ENCODE assay signal across 23 cellular contexts in the genomic region with DNA sequence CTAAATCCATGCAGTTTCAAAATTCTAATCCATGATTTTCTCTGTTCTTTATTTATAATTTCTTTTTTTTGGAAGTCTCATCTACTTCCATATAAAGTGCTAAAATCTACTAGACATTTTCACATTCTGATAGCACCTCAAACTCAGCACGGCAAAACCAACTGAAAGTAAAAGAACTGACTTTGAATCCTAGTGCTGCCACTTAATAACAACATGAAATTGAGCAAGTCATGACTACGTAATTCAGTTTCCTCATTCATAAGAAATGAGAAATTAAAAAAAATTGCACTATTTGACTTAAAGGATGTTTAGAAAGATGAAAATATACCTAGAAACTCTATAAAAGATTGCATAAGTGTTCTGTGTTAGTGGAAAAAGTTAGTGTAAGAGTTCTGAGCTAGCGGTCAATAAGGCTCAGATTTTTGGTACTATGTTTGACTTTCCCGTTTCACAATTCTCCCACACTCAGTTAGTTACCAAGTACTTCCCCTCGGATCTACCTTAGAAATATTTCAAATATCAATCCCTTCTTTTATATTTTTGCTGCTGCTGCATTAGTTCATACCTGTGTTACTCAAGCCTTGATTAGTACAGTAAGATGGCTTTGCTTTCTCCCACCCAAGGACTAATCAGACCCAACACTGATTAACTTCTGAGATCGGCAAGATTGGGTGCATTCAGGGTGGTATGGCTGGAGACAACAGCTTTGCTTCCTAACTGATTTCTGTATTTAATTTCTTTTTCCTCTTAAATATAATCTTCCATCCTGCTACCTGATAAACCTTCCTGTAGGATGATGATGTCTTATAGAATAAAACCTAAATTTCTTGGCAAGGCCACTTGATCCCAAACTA. TPM values are rescaled to one million over a fixed set of nuclear protein-coding genes. Genes with fewer than 3 reads are reported as not detected.
DNase-seq lines count a peak whose midpoint lies in the region; ATAC-seq, FAIRE-seq and TF ChIP-seq lines count a peak whose summit lies in the region.
"Had no signal": no experiment of that assay in that cellular context is flagged by ENCODE, and none has a peak within 500 bp of the region (broad histone marks: within the 10 kb centered on the region; RNA-seq: fewer than 3 reads in every experiment).

No MANE protein-coding gene starts in this region.

- intact Hi-C loops in kidney (cut with DNase I), result no loop called here

- peaks cover 0 to 47% (median 10%) of the 10 kb centered on the region in 3 donors for H3K36me3 Mint-ChIP-seq in CD8-positive, alpha-beta memory T cell
- H3K36me3 Mint-ChIP-seq in WTC11 (peaks cover 18% of the 10 kb centered on the region), memory B cell (peaks cover 24% of the 10 kb centered on the region)

- no peak for TF ChIP-seq CTCF in WTC11 (IDR thresholded peaks at IDR 0.05)
- TF ChIP-seq CTCF in kidney (IDR thresholded peaks at IDR 0.05; ENCODE audit: borderline replicate concordance, extremely low read depth, insufficient read depth), result no peak

- H3K4me1 ChIP-seq in CD8-positive, alpha-beta memory T cell (ENCODE audit: insufficient read depth, low read length), result no peaks in the 10 kb centered on the region
- no peaks in the 10 kb centered on the region for H3K4me1 ChIP-seq in kidney (ENCODE audit: control insufficient read depth in 1 of 2, insufficient read depth in 1 of 2, low read depth in 1 of 2, low read length in 2 of 2)
- H3K4me1 ChIP-seq: BLaER1, suprapubic skin, uterus had no signal

- no peaks in the 10 kb centered on the region for H3K27me3 ChIP-seq in CD8-positive, alpha-beta memory T cell (ENCODE audit: insufficient read depth, low read length, poor library complexity, severe bottlenecking)
- H3K27me3 ChIP-seq: BLaER1, suprapubic skin, uterus had no signal

- FAIRE-seq in kidney (lab: Jason Lieb, UNC), result no peak

- H3K4me3 Mint-ChIP-seq in CD8-positive, alpha-beta memory T cell, result no peak overlapping the region
- H3K4me3 Mint-ChIP-seq in WTC11 (no peak overlapping the region), memory B cell (no peak overlapping the region)
- H3K4me3 Mint-ChIP-seq: activated CD4-positive, alpha-beta T cell treated with anti-CD3 and anti-CD28 coated beads, Interleukin-2, amount 10 ng/mL, durations not matched to agents 7 days and 5 days had no signal

- no peaks in the 10 kb centered on the region for H3K9me3 ChIP-seq in CD8-positive, alpha-beta memory T cell (ENCODE audit: low read length)
- H3K9me3 ChIP-seq in kidney (ENCODE audit: control insufficient read depth in 1 of 2, low read length in 2 of 2), result no peaks in the 10 kb centered on the region
- H3K9me3 ChIP-seq: BLaER1, SK-N-SH, suprapubic skin, uterus had no signal

- peak; percentile 56 to 63 for DNase-seq in AML-193 (lab: John Stamatoyannopoulos, UW)
- no peak for DNase-seq in CD8-positive, alpha-beta memory T cell
- DNase-seq in WTC11 (ENCODE audit: low spot score), result no peak
- no peak for DNase-seq in memory B cell (ENCODE audit: low spot score in 2 of 2)
- no peak for DNase-seq in kidney
- DNase-seq in occipital lobe (lab: John Stamatoyannopoulos, UW), result no peak
- DNase-seq in NCI-H524 treated with DMSO at 0.1 percent for 48 hours (lab: John Stamatoyannopoulos, UW), result no peak
- DNase-seq: ACHN; activated CD4-positive, alpha-beta T cell treated with anti-CD3 and anti-CD28 coated beads, Interleukin-2, amount 10 ng/mL, durations not matched to agents 7 days and 5 days; cerebellar nuclear complex; NCI-H1048; NCI-H1694 treated with DMSO at 0.1 percent for 48 hours; NCI-H2171; retina; SK-N-SH; T-helper 2 cell; uterus had no signal

- peak overlapping the region in 5 of 8 donors; percentile 0 to 35 (median 6) for H3K27ac Mint-ChIP-seq in CD8-positive, alpha-beta memory T cell
- H3K27ac Mint-ChIP-seq in WTC11, result peak overlapping the region; percentile 24; the same call in 1 of the 2 replicates
- H3K27ac Mint-ChIP-seq in memory B cell, result peak overlapping the region; percentile 58
- H3K27ac Mint-ChIP-seq: activated CD4-positive, alpha-beta T cell treated with anti-CD3 and anti-CD28 coated beads, Interleukin-2, amount 10 ng/mL, durations not matched to agents 7 days and 5 days had no signal

- H3K9me3 Mint-ChIP-seq in CD8-positive, alpha-beta memory T cell, result no peaks in the 10 kb centered on the region
- H3K9me3 Mint-ChIP-seq in WTC11 (no peaks in the 10 kb centered on the region), memory B cell (no peaks in the 10 kb centered on the region)
- H3K9me3 Mint-ChIP-seq: activated CD4-positive, alpha-beta T cell treated with anti-CD3 and anti-CD28 coated beads, Interleukin-2, amount 10 ng/mL, durations not matched to agents 7 days and 5 days; activated naive CD4-positive, alpha-beta T cell treated with anti-CD3 and anti-CD28 coated beads, Interleukin-2, amount 50 U/mL, for 72 hours had no signal

- ATAC-seq in WTC11, result no peak
- ATAC-seq in memory B cell (ENCODE audit: low read depth), result no peak
- ATAC-seq in HG02973 (IDR thresholded peaks at IDR 0.05; ENCODE audit: unreplicated experiment), result no peak
- ATAC-seq: activated naive CD4-positive, alpha-beta T cell treated with anti-CD3 and anti-CD28 coated beads, Interleukin-2, amount 50 U/mL, for 72 hours had no signal

- no peaks in the 10 kb centered on the region for H3K27me3 Mint-ChIP-seq in CD8-positive, alpha-beta memory T cell
- H3K27me3 Mint-ChIP-seq in WTC11 (ENCODE audit: low read depth) (no peaks in the 10 kb centered on the region), memory B cell (no peaks in the 10 kb centered on the region)
- H3K27me3 Mint-ChIP-seq: activated CD4-positive, alpha-beta T cell treated with anti-CD3 and anti-CD28 coated beads, Interleukin-2, amount 10 ng/mL, durations not matched to agents 7 days and 5 days had no signal

- CTCF ChIA-PET in CD8-positive, alpha-beta memory T cell (lab: Charles Lee), result interaction anchor here (1.2 kb wide), 1 partner anchor 18 kb away, joined by 3 read pairs; no protein-coding TSS in a partner anchor
- CTCF ChIA-PET in WTC11 (lab: Charles Lee), result no interaction called here

- no peak overlapping the region for H3K9ac ChIP-seq in kidney (ENCODE audit: low read length in 2 of 2)
- H3K9ac ChIP-seq: BLaER1, SK-N-SH had no signal

- H3K36me3 ChIP-seq in CD8-positive, alpha-beta memory T cell (ENCODE audit: insufficient read depth, low read length), result no peaks in the 10 kb centered on the region
- peaks cover 4 to 15% of the 10 kb centered on the region in 2 donors for H3K36me3 ChIP-seq in kidney (ENCODE audit: control insufficient read depth in 1 of 2, insufficient read depth in 2 of 2, low read length in 2 of 2)
- H3K36me3 ChIP-seq: uterus had no signal

- POLR2A ChIA-PET in CD8-positive, alpha-beta memory T cell (lab: Charles Lee), result no interaction called here
- POLR2A ChIA-PET in WTC11 (lab: Charles Lee), result interaction anchor here (0.6 kb wide), 1 partner anchor 18 kb away, joined by 3 read pairs; no protein-coding TSS in a partner anchor

- H3K4me1 Mint-ChIP-seq in CD8-positive, alpha-beta memory T cell, result peaks cover 20 to 36% (median 22%) of the 10 kb centered on the region in 3 donors
- H3K4me1 Mint-ChIP-seq in WTC11, result no peaks in the 10 kb centered on the region
- H3K4me1 Mint-ChIP-seq in memory B cell, result peaks cover 12% of the 10 kb centered on the region
- H3K4me1 Mint-ChIP-seq: activated CD4-positive, alpha-beta T cell treated with anti-CD3 and anti-CD28 coated beads, Interleukin-2, amount 10 ng/mL, durations not matched to agents 7 days and 5 days had no signal

- no peak overlapping the region for H3K4me3 ChIP-seq in CD8-positive, alpha-beta memory T cell (ENCODE audit: low read length)
- no peak overlapping the region for H3K4me3 ChIP-seq in kidney (ENCODE audit: low read length in 2 of 2)
- H3K4me3 ChIP-seq: BLaER1, smooth muscle cell, suprapubic skin, uterus had no signal

- no peak overlapping the region for H3K27ac ChIP-seq in CD8-positive, alpha-beta memory T cell (ENCODE audit: low read depth, low read length)
- no peak overlapping the region for H3K27ac ChIP-seq in kidney (ENCODE audit: low read depth in 2 of 2, low read length in 2 of 2)
- H3K27ac ChIP-seq: BLaER1, RWPE1, suprapubic skin, uterus had no signal

TF ChIP-seq in WTC11, 78 proteins besides CTCF, POLR2A, EP300 and RAD21 (continues in another document):
- TF ChIP-seq, protein P1, sequence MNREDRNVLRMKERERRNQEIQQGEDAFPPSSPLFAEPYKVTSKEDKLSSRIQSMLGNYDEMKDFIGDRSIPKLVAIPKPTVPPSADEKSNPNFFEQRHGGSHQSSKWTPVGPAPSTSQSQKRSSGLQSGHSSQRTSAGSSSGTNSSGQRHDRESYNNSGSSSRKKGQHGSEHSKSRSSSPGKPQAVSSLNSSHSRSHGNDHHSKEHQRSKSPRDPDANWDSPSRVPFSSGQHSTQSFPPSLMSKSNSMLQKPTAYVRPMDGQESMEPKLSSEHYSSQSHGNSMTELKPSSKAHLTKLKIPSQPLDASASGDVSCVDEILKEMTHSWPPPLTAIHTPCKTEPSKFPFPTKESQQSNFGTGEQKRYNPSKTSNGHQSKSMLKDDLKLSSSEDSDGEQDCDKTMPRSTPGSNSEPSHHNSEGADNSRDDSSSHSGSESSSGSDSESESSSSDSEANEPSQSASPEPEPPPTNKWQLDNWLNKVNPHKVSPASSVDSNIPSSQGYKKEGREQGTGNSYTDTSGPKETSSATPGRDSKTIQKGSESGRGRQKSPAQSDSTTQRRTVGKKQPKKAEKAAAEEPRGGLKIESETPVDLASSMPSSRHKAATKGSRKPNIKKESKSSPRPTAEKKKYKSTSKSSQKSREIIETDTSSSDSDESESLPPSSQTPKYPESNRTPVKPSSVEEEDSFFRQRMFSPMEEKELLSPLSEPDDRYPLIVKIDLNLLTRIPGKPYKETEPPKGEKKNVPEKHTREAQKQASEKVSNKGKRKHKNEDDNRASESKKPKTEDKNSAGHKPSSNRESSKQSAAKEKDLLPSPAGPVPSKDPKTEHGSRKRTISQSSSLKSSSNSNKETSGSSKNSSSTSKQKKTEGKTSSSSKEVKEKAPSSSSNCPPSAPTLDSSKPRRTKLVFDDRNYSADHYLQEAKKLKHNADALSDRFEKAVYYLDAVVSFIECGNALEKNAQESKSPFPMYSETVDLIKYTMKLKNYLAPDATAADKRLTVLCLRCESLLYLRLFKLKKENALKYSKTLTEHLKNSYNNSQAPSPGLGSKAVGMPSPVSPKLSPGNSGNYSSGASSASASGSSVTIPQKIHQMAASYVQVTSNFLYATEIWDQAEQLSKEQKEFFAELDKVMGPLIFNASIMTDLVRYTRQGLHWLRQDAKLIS (CRISPR knock-in tag; IDR thresholded peaks at IDR 0.05; ENCODE audit: borderline replicate concordance), result no peak

RNA-seq across cellular contexts. Expression of a gene that starts 25.9 kb away (rescaled TPM):
- 10 to 100 TPM; 65.0 to 66.3 TPM for total RNA-seq in CD8-positive, alpha-beta memory T cell
- 67.7 TPM for polyA plus RNA-seq in CD8-positive, alpha-beta memory T cell
- total RNA-seq in WTC11 (2021), result 43.1 to 60.0 TPM (median 44.3 TPM) in 3 replicates
- 44.4 TPM for total RNA-seq in kidney
- polyA plus RNA-seq in kidney (ENCODE audit: insufficient read depth, low read depth, low replicate concordance), result 76.7 TPM
- 53.8 TPM for total RNA-seq in occipital lobe

RNA-seq across cellular contexts. Expression of a gene that starts 50.8 kb away (rescaled TPM):
- total RNA-seq in CD8-positive, alpha-beta memory T cell, result 10 to 100 TPM; 22.0 to 24.3 TPM
- polyA plus RNA-seq in CD8-positive, alpha-beta memory T cell, result 15.9 TPM
- total RNA-seq in WTC11 (2021), result 27.3 to 30.4 TPM (median 30.0 TPM) in 3 replicates
- total RNA-seq in kidney, result 47.5 TPM
- 36.1 TPM for polyA plus RNA-seq in kidney (ENCODE audit: insufficient read depth, low read depth, low replicate concordance)
- 115 TPM for total RNA-seq in occipital lobe

Comparison
In these comparisons a context has a peak if more than half of its experiments do, and no peak if none do; other contexts are left out.
1. DNase-seq: peak in AML-193 (2 of 2); none in CD8-positive, alpha-beta memory T cell (0 of 5), WTC11 (single experiment), memory B cell (0 of 2), kidney (single experiment), occipital lobe (single experiment) and NCI-H524 treated with DMSO at 0.1 percent for 48 hours (single experiment).
2. H3K27ac Mint-ChIP-seq: peak in every context shown above with its lines; median percentile 58 in memory B cell; 24 in WTC11; 6 in CD8-positive, alpha-beta memory T cell.